23 cellular contexts compared by ENCODE assay signal in the genomic region with DNA sequence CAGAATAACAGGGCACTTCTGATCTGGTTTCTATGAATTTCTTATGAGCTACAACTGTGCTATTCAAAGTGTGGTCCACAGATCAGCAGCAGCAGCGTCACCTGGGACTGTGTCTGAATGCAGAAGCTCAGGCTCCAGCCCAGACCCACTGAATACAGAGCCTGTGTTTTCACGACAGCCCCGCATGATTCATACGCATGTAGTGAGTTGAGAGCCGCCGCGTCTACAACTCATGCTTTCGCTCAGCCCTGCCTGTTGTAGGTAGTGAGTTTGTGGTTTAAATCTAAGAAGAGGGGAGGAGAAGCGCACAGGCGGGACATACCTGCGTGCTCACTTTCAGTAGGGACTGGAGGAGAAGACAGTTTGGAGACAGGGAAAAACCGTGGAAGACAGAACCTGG. TPM values are rescaled to one million over a fixed set of nuclear protein-coding genes. Genes with fewer than 3 reads are reported as not detected.
DNase-seq lines count a peak whose midpoint lies in the region; ATAC-seq, FAIRE-seq and TF ChIP-seq lines count a peak whose summit lies in the region.
"Had no signal": no experiment of that assay in that cellular context is flagged by ENCODE, and none has a peak within 500 bp of the region (broad histone marks: within the 10 kb centered on the region; RNA-seq: fewer than 3 reads in every experiment).

No MANE protein-coding gene starts in this region.

- H2BK5ac ChIP-seq in H1 (ENCODE audit: low read depth, low read length), result no peak overlapping the region

- no peak overlapping the region for H2BK20ac ChIP-seq in H1 (ENCODE audit: low read length)

- 91% methylated on average over 11 of the region's 12 CpGs; no CpG with 5 or more reads in 1 of the 2 experiments for WGBS in H1 (ENCODE audit: extremely low coverage in 1 of 2, insufficient coverage in 1 of 2, insufficient read length in 1 of 2, insufficient replicate concordance in 2 of 2, low coverage in 1 of 2, low lambda C conversion rate in 2 of 2, missing lambda C conversion rate in 1 of 2), 2 experiments

- H3K36me3 Mint-ChIP-seq in natural killer cell treated with Interleukin-12 subunit alpha and Interleukin-12 subunit beta and Interleukin-15 and Interleukin-18, amount 100 ng/mL, for 72 hours, result no peaks in the 10 kb centered on the region
- H3K36me3 Mint-ChIP-seq in natural killer cell, result no peaks in the 10 kb centered on the region
- no peaks in the 10 kb centered on the region for H3K36me3 Mint-ChIP-seq in neural progenitor cell
- H3K36me3 Mint-ChIP-seq in activated CD8-positive, alpha-beta T cell treated with anti-CD3 and anti-CD28 coated beads for 36 hours (ENCODE audit: low read depth), result no peaks in the 10 kb centered on the region
- H3K36me3 Mint-ChIP-seq: CD4-positive, CD25-positive, alpha-beta regulatory T cell; CD8-positive, alpha-beta memory T cell; IgD-negative memory B cell had no signal

- H2BK15ac ChIP-seq in H1 (ENCODE audit: low read length), result no peak overlapping the region

- peak overlapping the region; percentile 70; the same call in 1 of the 2 replicates for H4K8ac ChIP-seq in H1 (ENCODE audit: extremely low read depth, insufficient read depth, low read length)

- no peak for TF ChIP-seq RAD21 in H1 (IDR thresholded peaks at IDR 0.05 in 1 of 2, conservative IDR thresholded peaks at IDR 0.05 in 1 of 2; ENCODE audit: low read depth in 2 of 2, low read length in 2 of 2)

- no peak overlapping the region for H3K27ac ChIP-seq in H1 (ENCODE audit: low read depth, low read length)
- no peak overlapping the region for H3K27ac ChIP-seq in neural progenitor cell
- H3K27ac ChIP-seq: 22Rv1, A549 had no signal

- H4K5ac ChIP-seq in H1 (ENCODE audit: insufficient read length, low read depth, low read length), result no peak overlapping the region

- no peak for FAIRE-seq in H1 (lab: Jason Lieb, UNC)
- FAIRE-seq: A549, G401.6, GM12891, GM19239, HepG2, HTR-8/SVneo had no signal

- no peaks in the 10 kb centered on the region for H3K79me2 ChIP-seq in H1 (ENCODE audit: control insufficient read depth in 1 of 2, insufficient read depth in 2 of 2, low read length in 2 of 2)
- no peaks in the 10 kb centered on the region for H3K79me2 ChIP-seq in neural progenitor cell (ENCODE audit: low read depth)

- no peak overlapping the region for H3K27ac Mint-ChIP-seq in natural killer cell treated with Interleukin-12 subunit alpha and Interleukin-12 subunit beta and Interleukin-15 and Interleukin-18, amount 100 ng/mL, for 72 hours
- H3K27ac Mint-ChIP-seq in natural killer cell (no peak overlapping the region), neural progenitor cell (no peak overlapping the region)
- no peak overlapping the region for H3K27ac Mint-ChIP-seq in activated CD8-positive, alpha-beta T cell treated with anti-CD3 and anti-CD28 coated beads for 36 hours
- H3K27ac Mint-ChIP-seq: CD8-positive, alpha-beta memory T cell; IgD-negative memory B cell had no signal

- no peak for TF ChIP-seq POLR2A in H1 (IDR thresholded peaks at IDR 0.05; ENCODE audit: control extremely low read depth in 1 of 2, low read depth in 2 of 2, low read length in 2 of 2)

- H3K9me3 Mint-ChIP-seq in natural killer cell treated with Interleukin-12 subunit alpha and Interleukin-12 subunit beta and Interleukin-15 and Interleukin-18, amount 100 ng/mL, for 72 hours, result no peaks in the 10 kb centered on the region
- H3K9me3 Mint-ChIP-seq in natural killer cell (no peaks in the 10 kb centered on the region), neural progenitor cell (no peaks in the 10 kb centered on the region)
- H3K9me3 Mint-ChIP-seq in activated CD8-positive, alpha-beta T cell treated with anti-CD3 and anti-CD28 coated beads for 36 hours, result no peaks in the 10 kb centered on the region
- H3K9me3 Mint-ChIP-seq: CD8-positive, alpha-beta memory T cell; IgD-negative memory B cell had no signal

- H3K27me3 ChIP-seq in H1 (replicated peaks in 1 of 4; ENCODE audit: control insufficient read depth in 3 of 4, extremely low read depth in 1 of 4, insufficient read depth in 3 of 4, low read length in 3 of 4) (no peaks in the 10 kb centered on the region), neural progenitor cell (no peaks in the 10 kb centered on the region)

- H3K9ac ChIP-seq in H1 (replicated peaks in 1 of 4; ENCODE audit: extremely low read depth in 1 of 4, low read depth in 3 of 4, low read length in 3 of 4) (no peak overlapping the region), neural progenitor cell (no peak overlapping the region)

- no peak overlapping the region for H3K4me3 ChIP-seq in H1 (ENCODE audit: extremely low read depth in 1 of 4, insufficient read depth in 2 of 4, low read depth in 3 of 4, low read length in 4 of 4)
- H3K4me3 ChIP-seq in neural progenitor cell, result no peak overlapping the region
- H3K4me3 ChIP-seq: A549 had no signal

- H3K4ac ChIP-seq in H1 (replicated peaks; ENCODE audit: insufficient read length, low read depth, low read length), result no peak overlapping the region

- H3K9me3 ChIP-seq in H1 (ENCODE audit: insufficient read depth in 2 of 2, low read depth in 1 of 2, low read length in 1 of 2), result no peaks in the 10 kb centered on the region
- no peaks in the 10 kb centered on the region for H3K9me3 ChIP-seq in neural progenitor cell (ENCODE audit: low read depth)

- POLR2A ChIA-PET in H1 (lab: Charles Lee; ENCODE audit: partially characterized antibody), result no interaction called here
- POLR2A ChIA-PET in activated CD8-positive, alpha-beta T cell treated with anti-CD3 and anti-CD28 coated beads for 36 hours (lab: Charles Lee), result no interaction called here

- no peaks in the 10 kb centered on the region for H3F3A ChIP-seq in neural progenitor cell (ENCODE audit: low read depth)

- no peaks in the 10 kb centered on the region for H3K4me1 ChIP-seq in H1 (replicated peaks in 1 of 4; ENCODE audit: control insufficient read depth in 3 of 4, insufficient read depth in 4 of 4, low read length in 3 of 4)
- no peaks in the 10 kb centered on the region for H3K4me1 ChIP-seq in neural progenitor cell
- H3K4me1 ChIP-seq: A549 had no signal

- H2AFZ ChIP-seq in H1 (ENCODE audit: low read length), result no peak overlapping the region
- H2AFZ ChIP-seq in neural progenitor cell (replicated peaks), result peak overlapping the region; percentile 8

- peak; percentile 17 to 32 for ATAC-seq in natural killer cell treated with Interleukin-12 subunit alpha and Interleukin-12 subunit beta and Interleukin-15 and Interleukin-18, amount 100 ng/mL, for 72 hours
- ATAC-seq in natural killer cell, result no peak
- ATAC-seq in activated CD8-positive, alpha-beta T cell treated with anti-CD3 and anti-CD28 coated beads for 36 hours, result no peak
- ATAC-seq: HepG2 had no signal

- H3K14ac ChIP-seq in H1 (ENCODE audit: insufficient read length), result no peak overlapping the region

- H3K4me2 ChIP-seq in H1 (ENCODE audit: insufficient read depth in 1 of 2, low read depth in 2 of 2, low read length in 2 of 2), result no peak overlapping the region
- H3K4me2 ChIP-seq in neural progenitor cell, result no peak overlapping the region
- H3K4me2 ChIP-seq: A549 had no signal

- peaks cover 19 to 41% of the 10 kb centered on the region in 2 donors for H3K27me3 Mint-ChIP-seq in natural killer cell treated with Interleukin-12 subunit alpha and Interleukin-12 subunit beta and Interleukin-15 and Interleukin-18, amount 100 ng/mL, for 72 hours
- H3K27me3 Mint-ChIP-seq in natural killer cell (ENCODE audit: low read depth in 2 of 2) (peaks cover 13 to 41% of the 10 kb centered on the region in 2 donors), neural progenitor cell (ENCODE audit: insufficient read depth, low read depth) (peaks cover 8% of the 10 kb centered on the region)
- peaks cover 8% of the 10 kb centered on the region for H3K27me3 Mint-ChIP-seq in activated CD8-positive, alpha-beta T cell treated with anti-CD3 and anti-CD28 coated beads for 36 hours

- no peak overlapping the region for H3K18ac ChIP-seq in H1 (ENCODE audit: extremely low read depth, low read length)

- H4K20me1 ChIP-seq in H1 (replicated peaks in 1 of 2; ENCODE audit: control insufficient read depth in 1 of 2, insufficient read depth in 2 of 2, low read length in 2 of 2) (no peaks in the 10 kb centered on the region), neural progenitor cell (ENCODE audit: low read depth) (no peaks in the 10 kb centered on the region)

- TF ChIP-seq CTCF in natural killer cell (IDR thresholded peaks at IDR 0.05) (no peak), H1 (IDR thresholded peaks at IDR 0.05; ENCODE audit: control extremely low read depth in 1 of 3, insufficient read depth in 1 of 3, low read depth in 1 of 3, low read length in 3 of 3) (no peak), neural progenitor cell (IDR thresholded peaks at IDR 0.05) (no peak)
- TF ChIP-seq CTCF in activated CD8-positive, alpha-beta T cell treated with anti-CD3 and anti-CD28 coated beads for 36 hours (IDR thresholded peaks at IDR 0.05), result no peak

- H3K23ac ChIP-seq in H1 (ENCODE audit: insufficient read length), result no peak overlapping the region

- H3K4me1 Mint-ChIP-seq in natural killer cell treated with Interleukin-12 subunit alpha and Interleukin-12 subunit beta and Interleukin-15 and Interleukin-18, amount 100 ng/mL, for 72 hours (ENCODE audit: low read depth in 2 of 2), result no peaks in the 10 kb centered on the region
- H3K4me1 Mint-ChIP-seq in natural killer cell (no peaks in the 10 kb centered on the region), neural progenitor cell (peaks cover 6% of the 10 kb centered on the region)
- no peaks in the 10 kb centered on the region for H3K4me1 Mint-ChIP-seq in activated CD8-positive, alpha-beta T cell treated with anti-CD3 and anti-CD28 coated beads for 36 hours (ENCODE audit: low read depth)
- H3K4me1 Mint-ChIP-seq: CD4-positive, CD25-positive, alpha-beta regulatory T cell; CD8-positive, alpha-beta memory T cell had no signal

- no peaks in the 10 kb centered on the region for H3K79me1 ChIP-seq in H1 (ENCODE audit: low read depth, low read length)

- H3K36me3 ChIP-seq in H1 (ENCODE audit: control insufficient read depth in 2 of 4, insufficient read depth in 4 of 4, low read length in 3 of 4), result no peaks in the 10 kb centered on the region
- no peaks in the 10 kb centered on the region for H3K36me3 ChIP-seq in neural progenitor cell

- intact Hi-C loops in natural killer cell (cut with micrococcal nuclease), result no loop called here
- intact Hi-C loops in activated CD8-positive, alpha-beta T cell treated with anti-CD3 and anti-CD28 coated beads for 36 hours (cut with micrococcal nuclease), result no loop called here

- H3K23me2 ChIP-seq in H1 (ENCODE audit: low read depth, low read length), result no peaks in the 10 kb centered on the region

- CTCF ChIA-PET in H1 (lab: Charles Lee; ENCODE audit: partially characterized antibody), result interaction anchor here (0.9 to 7.4 kb wide), 3 partner anchors 11 to 36 kb away, joined by 3 to 52 read pairs (median 3); no protein-coding TSS in a partner anchor
- CTCF ChIA-PET in activated CD8-positive, alpha-beta T cell treated with anti-CD3 and anti-CD28 coated beads for 36 hours (lab: Charles Lee), result no interaction called here

- TF ChIP-seq EP300 in H1 (IDR thresholded peaks at IDR 0.05; ENCODE audit: borderline replicate concordance in 1 of 2, low read depth in 2 of 2, low read length in 2 of 2), result no peak

- H3K4me3 Mint-ChIP-seq in natural killer cell treated with Interleukin-12 subunit alpha and Interleukin-12 subunit beta and Interleukin-15 and Interleukin-18, amount 100 ng/mL, for 72 hours, result no peak overlapping the region
- H3K4me3 Mint-ChIP-seq in natural killer cell (no peak overlapping the region), neural progenitor cell (no peak overlapping the region)
- no peak overlapping the region for H3K4me3 Mint-ChIP-seq in activated CD8-positive, alpha-beta T cell treated with anti-CD3 and anti-CD28 coated beads for 36 hours
- H3K4me3 Mint-ChIP-seq: CD4-positive, CD25-positive, alpha-beta regulatory T cell; CD8-positive, alpha-beta memory T cell; H9; IgD-negative memory B cell had no signal

- H2BK12ac ChIP-seq in H1 (ENCODE audit: low read depth, low read length), result no peak overlapping the region

- no peak overlapping the region for H4K91ac ChIP-seq in H1 (replicated peaks; ENCODE audit: insufficient read length, low read length)

- H3K56ac ChIP-seq in H1 (replicated peaks; ENCODE audit: insufficient read length, low read depth, low read length), result no peak overlapping the region

- no peak overlapping the region for H2BK120ac ChIP-seq in H1 (replicated peaks; ENCODE audit: low read depth, low read length)

- no peak overlapping the region for H2AK5ac ChIP-seq in H1 (ENCODE audit: low read depth, low read length)

- DNase-seq in natural killer cell treated with Interleukin-12 subunit alpha and Interleukin-12 subunit beta and Interleukin-15 and Interleukin-18, amount 100 ng/mL, for 72 hours (ENCODE audit: low spot score), result no peak
- DNase-seq in natural killer cell (no peak), H1 (ENCODE audit: low read depth in 1 of 2, low spot score in 2 of 2) (no peak), neural progenitor cell (ENCODE audit: low spot score) (no peak), NCI-H526 treated with DMSO at 0.1 percent for 48 hours (lab: John Stamatoyannopoulos, UW) (no peak), GOT3 (lab: John Stamatoyannopoulos, UW) (no peak)
- no peak for DNase-seq in activated CD8-positive, alpha-beta T cell treated with anti-CD3 and anti-CD28 coated beads for 36 hours
- DNase-seq: C1 segment of cervical spinal cord; CD4-positive, CD25-positive, alpha-beta regulatory T cell; CD8-positive, alpha-beta memory T cell; COR-L47; DMS 273 treated with DMSO at 0.1 percent for 48 hours; DMS53; DND-41; H9 had no signal

RNA-seq across cellular contexts. Expression of gene ELAC2, which starts 28.5 kb away (rescaled TPM):
- total RNA-seq in natural killer cell treated with Interleukin-12 subunit alpha and Interleukin-12 subunit beta and Interleukin-15 and Interleukin-18, amount 100 ng/mL, for 72 hours, result 100 to 1,000 TPM in 1 of 2 donors, 10 to 100 TPM in 1; 65.5 to 146 TPM
- total RNA-seq in natural killer cell (10 to 100 TPM; 65.5 to 84.2 (median 83.4) TPM), neural progenitor cell (ENCODE audit: low replicate concordance) (70.5 and 82.3 TPM in 2 replicates)
- 91.6 and 94.9 TPM in 2 replicates for total RNA-seq in H1 (2021; fragmentation: NEBNext Ultra II Directional; extraction: Animal tissue kit (Norgen Biotek cat#: 25700))
- polyA plus RNA-seq in H1 (2011; rRNA removed), result 126 and 127 TPM in 2 replicates
- polyA plus RNA-seq in H1 (2011; cell fraction: cytosol; rRNA removed), result 117 TPM
- 407 TPM for polyA plus RNA-seq in H1 (2011; cell fraction: nucleus; rRNA removed)
- 76.2 to 98.4 TPM (median 90.2 TPM) in 4 replicates for polyA plus RNA-seq in H1 (2012, experiment 1 of 2)
- 66.2 TPM for polyA plus RNA-seq in H1 (2012, experiment 2 of 2)
- 92.9 TPM for polyA plus RNA-seq in H1 (2013, experiment 1 of 2)
- polyA plus RNA-seq in H1 (2013, experiment 2 of 2), result 78.1 TPM
- polyA minus RNA-seq in H1 (2011; rRNA and poly(A)+ RNA removed), result 244 and 256 TPM in 2 replicates
- polyA minus RNA-seq in H1 (2011; cell fraction: cytosol; rRNA and poly(A)+ RNA removed), result 73.7 TPM
- polyA minus RNA-seq in H1 (2011; cell fraction: nucleus; rRNA and poly(A)+ RNA removed), result 135 TPM
- 10 to 100 TPM; 60.1 to 67.6 TPM for total RNA-seq in activated CD8-positive, alpha-beta T cell treated with anti-CD3 and anti-CD28 coated beads for 36 hours

Comparison
In these comparisons a context has a peak if more than half of its experiments do, and no peak if none do; other contexts are left out.
1. ATAC-seq: peak in natural killer cell treated with Interleukin-12 subunit alpha and Interleukin-12 subunit beta and Interleukin-15 and Interleukin-18, amount 100 ng/mL, for 72 hours (2 of 2); none in natural killer cell (0 of 3) and activated CD8-positive, alpha-beta T cell treated with anti-CD3 and anti-CD28 coated beads for 36 hours (single experiment).